Comparison of ENCODE assay signal across 8 cellular contexts in the genomic region with DNA sequence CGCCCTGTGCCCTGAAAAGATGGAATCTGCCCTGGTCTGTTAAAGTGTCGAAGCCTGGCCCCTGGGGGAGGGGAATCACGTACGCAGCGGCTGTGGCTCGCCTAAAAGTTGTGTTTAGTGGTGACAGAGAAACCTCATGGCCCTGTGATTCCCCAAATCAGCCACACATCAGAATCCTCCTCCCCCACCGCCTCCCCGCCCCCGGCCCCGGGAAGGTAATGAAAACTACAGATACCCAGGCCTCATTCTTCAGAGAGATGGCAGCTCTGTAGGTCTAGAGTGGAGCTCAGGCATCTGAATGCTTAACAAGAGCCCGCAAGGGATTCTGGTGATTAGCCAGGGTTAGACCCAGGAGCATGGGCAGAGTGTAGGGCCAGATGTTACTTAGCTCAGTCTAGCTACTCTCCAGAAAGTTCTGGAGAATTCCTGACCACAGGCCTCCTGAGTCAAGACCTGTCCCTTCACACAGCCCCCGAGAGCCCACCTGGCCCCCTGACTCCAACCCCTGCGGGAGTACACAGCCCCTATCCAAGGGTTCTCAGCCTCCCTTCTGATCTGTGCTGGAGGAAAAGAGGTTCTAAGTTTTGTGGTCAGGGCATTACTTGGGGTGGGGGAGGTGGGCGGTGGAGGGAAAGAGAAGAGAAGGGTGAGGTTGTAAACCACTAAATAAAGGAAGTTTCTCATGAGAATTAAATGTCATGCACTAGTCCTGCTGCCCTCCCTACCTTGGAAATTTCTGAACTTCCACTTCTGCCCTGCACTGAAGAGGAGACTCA.
DNase-seq lines count a peak whose midpoint lies in the region; ATAC-seq and TF ChIP-seq lines count a peak whose summit lies in the region.

No MANE protein-coding gene starts in this region.

- H3K9me3 Mint-ChIP-seq in mesothelial cell of epicardium (no peaks in the 10 kb centered on the region), nephron progenitor cell (peaks cover 3% of the 10 kb centered on the region)
- H3K9me3 Mint-ChIP-seq in stimulated activated naive B cell treated with anti-CD40 and anti-IgM and Interleukin-4, amounts not matched to agents 10 μg/mL and 1 μg/mL and 100 μg/mL, for 72 hours: peaks cover 0 to 4% of the 10 kb centered on the region in 2 donors

- H3K27me3 ChIP-seq in adipocyte (replicated peaks; ENCODE audit: control insufficient read depth, insufficient read depth, low read length): no peaks in the 10 kb centered on the region

- peaks cover 68% of the 10 kb centered on the region for H3K4me1 Mint-ChIP-seq in mesothelial cell of epicardium
- H3K4me1 Mint-ChIP-seq in stimulated activated naive B cell treated with anti-CD40 and anti-IgM and Interleukin-4, amounts not matched to agents 10 μg/mL and 1 μg/mL and 100 μg/mL, for 72 hours: peaks cover 52 to 65% of the 10 kb centered on the region in 2 donors
- peaks cover 47% of the 10 kb centered on the region for H3K4me1 Mint-ChIP-seq in nephron progenitor cell

- H3K27me3 Mint-ChIP-seq in mesothelial cell of epicardium (ENCODE audit: low read depth) (peaks cover 6% of the 10 kb centered on the region), nephron progenitor cell (ENCODE audit: low read depth, poor library complexity) (peaks cover 8% of the 10 kb centered on the region)
- no peaks in the 10 kb centered on the region for H3K27me3 Mint-ChIP-seq in stimulated activated naive B cell treated with anti-CD40 and anti-IgM and Interleukin-4, amounts not matched to agents 10 μg/mL and 1 μg/mL and 100 μg/mL, for 72 hours

- H3K27ac Mint-ChIP-seq in mesothelial cell of epicardium (peak overlapping the region; percentile 98), nephron progenitor cell (no peak overlapping the region)
- H3K27ac Mint-ChIP-seq in stimulated activated naive B cell treated with anti-CD40 and anti-IgM and Interleukin-4, amounts not matched to agents 10 μg/mL and 1 μg/mL and 100 μg/mL, for 72 hours: peak overlapping the region; percentile 97

- no peaks in the 10 kb centered on the region for H3K36me3 ChIP-seq in adipocyte (ENCODE audit: control insufficient read depth, insufficient read depth, low read length, severe bottlenecking)

- peak; percentile 43 for ATAC-seq in HG02798 (IDR thresholded peaks at IDR 0.05; ENCODE audit: poor library complexity, unreplicated experiment)
- ATAC-seq in stimulated activated naive B cell treated with anti-CD40 and anti-IgM and Interleukin-4, amounts not matched to agents 10 μg/mL and 1 μg/mL and 100 μg/mL, for 72 hours (replicated peaks): peak; percentile 78

- peak; percentile 22 for DNase-seq in T follicular helper cell (ENCODE audit: low read depth)
- no peak for DNase-seq in adipocyte (ENCODE audit: low read depth)
- peak in 1 of 2 experiments; percentile 21 for DNase-seq in mesothelial cell of epicardium (ENCODE audit: low spot score in 2 of 2, unreplicated experiment in 2 of 2)
- DNase-seq in stimulated activated naive B cell treated with anti-CD40 and anti-IgM and Interleukin-4, amounts not matched to agents 10 μg/mL and 1 μg/mL and 100 μg/mL, for 72 hours: peak; percentile 79
- no peak for DNase-seq in nephron progenitor cell
- no peak for DNase-seq in COLO668 (lab: John Stamatoyannopoulos, UW; ENCODE audit: unreplicated experiment)

- TF ChIP-seq CTCF in mesothelial cell of epicardium (IDR thresholded peaks at IDR 0.05; ENCODE audit: unreplicated experiment) (no peak), nephron progenitor cell (IDR thresholded peaks at IDR 0.05) (no peak)

- peak overlapping the region; percentile 85 for H3K9ac ChIP-seq in adipocyte (ENCODE audit: low read length)

- peaks cover 34% of the 10 kb centered on the region for H3K4me1 ChIP-seq in adipocyte (ENCODE audit: control insufficient read depth, insufficient read depth, low read length)

- no peaks in the 10 kb centered on the region for H3K36me3 Mint-ChIP-seq in mesothelial cell of epicardium
- peaks cover 54 to 67% of the 10 kb centered on the region in 2 donors for H3K36me3 Mint-ChIP-seq in stimulated activated naive B cell treated with anti-CD40 and anti-IgM and Interleukin-4, amounts not matched to agents 10 μg/mL and 1 μg/mL and 100 μg/mL, for 72 hours
- H3K36me3 Mint-ChIP-seq in nephron progenitor cell (ENCODE audit: low read depth): no peaks in the 10 kb centered on the region

- no peaks in the 10 kb centered on the region for H3K9me3 ChIP-seq in adipocyte (ENCODE audit: control insufficient read depth, low read length)

- peak overlapping the region; percentile 53; the same call in 1 of the 2 replicates for H3K4me3 ChIP-seq in GM08714 (ENCODE audit: low read length)
- H3K4me3 ChIP-seq in adipocyte (ENCODE audit: low read length): peak overlapping the region; percentile 87

- H3K4me3 Mint-ChIP-seq in mesothelial cell of epicardium (peak overlapping the region; percentile 6), nephron progenitor cell (no peak overlapping the region)
- peak overlapping the region; percentile 75 to 86 for H3K4me3 Mint-ChIP-seq in stimulated activated naive B cell treated with anti-CD40 and anti-IgM and Interleukin-4, amounts not matched to agents 10 μg/mL and 1 μg/mL and 100 μg/mL, for 72 hours

Comparison
In these comparisons a context has a peak if more than half of its experiments do, and no peak if none do; other contexts are left out.
1. DNase-seq: peak in T follicular helper cell (single experiment) and stimulated activated naive B cell treated with anti-CD40 and anti-IgM and Interleukin-4, amounts not matched to agents 10 μg/mL and 1 μg/mL and 100 μg/mL, for 72 hours (single experiment); none in adipocyte (single experiment), nephron progenitor cell (single experiment) and COLO668 (single experiment).